In genomic region chr19:2612619-2613249, GRCh38 we compare ENCODE assay signal across 2 cellular contexts.
TF ChIP-seq lines count a peak whose summit lies in the region.

No MANE protein-coding gene starts in this region.

TF ChIP-seq in GM23338, 12 proteins besides CTCF, POLR2A, EP300 and RAD21 (continued from another document):
- TF ChIP-seq POLR2AphosphoS5 (IDR thresholded peaks at IDR 0.05; ENCODE audit: low read depth) (no peak), ZNF114 (CRISPR knock-in tag; IDR thresholded peaks at IDR 0.05) (no peak), REST (IDR thresholded peaks at IDR 0.05; ENCODE audit: unreplicated experiment) (no peak), NANOG (IDR thresholded peaks at IDR 0.05; ENCODE audit: borderline replicate concordance) (no peak), ZNF331 (CRISPR knock-in tag; IDR thresholded peaks at IDR 0.05; ENCODE audit: low read depth) (no peak), STAT1 (IDR thresholded peaks at IDR 0.05; ENCODE audit: unreplicated experiment) (no peak), ZNF462 (CRISPR knock-in tag; IDR thresholded peaks at IDR 0.05) (no peak), ETS1 (IDR thresholded peaks at IDR 0.05) (no peak), JUNB (IDR thresholded peaks at IDR 0.05; ENCODE audit: unreplicated experiment) (no peak), EZH2phosphoT487 (IDR thresholded peaks at IDR 0.05; ENCODE audit: unreplicated experiment) (no peak), CREB1 (CRISPR knock-in tag; IDR thresholded peaks at IDR 0.05; ENCODE audit: low read depth) (no peak)

TF ChIP-seq in H1, 55 proteins besides CTCF, POLR2A, EP300 and RAD21 (continued from another document):
- TF ChIP-seq NANOG (IDR thresholded peaks at IDR 0.05; ENCODE audit: insufficient read depth, low read depth, low read length, poor library complexity, severe bottlenecking) (no peak), GTF2F1 (IDR thresholded peaks at IDR 0.05; ENCODE audit: borderline replicate concordance, low read depth, low read length) (no peak)
